1 cellular context compared by ENCODE assay signal in the genomic region with DNA sequence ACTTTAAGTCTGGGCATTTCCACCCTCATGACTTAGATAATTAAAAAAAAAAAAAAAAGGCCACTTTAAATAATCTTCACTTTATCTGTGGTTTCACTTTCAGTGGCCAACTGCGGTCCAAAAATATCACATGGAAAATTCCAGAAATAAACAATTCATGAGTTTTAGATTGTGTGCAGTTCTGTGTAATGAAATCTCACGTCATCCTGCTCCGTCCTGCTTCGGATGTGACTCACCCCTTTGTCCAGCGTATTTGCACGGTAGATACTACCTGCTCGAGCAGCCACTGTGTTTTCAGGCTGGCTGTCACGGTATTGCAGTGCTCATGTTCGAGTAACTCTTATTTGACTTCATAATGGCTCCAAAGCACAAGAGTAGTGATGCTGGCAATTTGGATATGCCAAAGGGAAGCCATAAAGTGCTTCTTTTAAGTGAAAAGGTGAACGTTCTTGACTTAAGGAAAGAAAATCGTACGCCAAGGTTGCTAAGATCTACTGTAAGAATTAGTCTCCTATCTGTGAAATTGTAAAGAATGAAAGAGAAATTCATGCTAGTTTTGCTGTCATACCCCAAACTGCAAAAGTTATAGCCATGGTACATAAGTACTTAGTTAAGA.
TF ChIP-seq lines count a peak whose summit lies in the region.

No MANE protein-coding gene starts in this region.

TF ChIP-seq in GM12878, 131 proteins besides CTCF, POLR2A, EP300 and RAD21 (continued from another document):
- TF ChIP-seq, protein P1, sequence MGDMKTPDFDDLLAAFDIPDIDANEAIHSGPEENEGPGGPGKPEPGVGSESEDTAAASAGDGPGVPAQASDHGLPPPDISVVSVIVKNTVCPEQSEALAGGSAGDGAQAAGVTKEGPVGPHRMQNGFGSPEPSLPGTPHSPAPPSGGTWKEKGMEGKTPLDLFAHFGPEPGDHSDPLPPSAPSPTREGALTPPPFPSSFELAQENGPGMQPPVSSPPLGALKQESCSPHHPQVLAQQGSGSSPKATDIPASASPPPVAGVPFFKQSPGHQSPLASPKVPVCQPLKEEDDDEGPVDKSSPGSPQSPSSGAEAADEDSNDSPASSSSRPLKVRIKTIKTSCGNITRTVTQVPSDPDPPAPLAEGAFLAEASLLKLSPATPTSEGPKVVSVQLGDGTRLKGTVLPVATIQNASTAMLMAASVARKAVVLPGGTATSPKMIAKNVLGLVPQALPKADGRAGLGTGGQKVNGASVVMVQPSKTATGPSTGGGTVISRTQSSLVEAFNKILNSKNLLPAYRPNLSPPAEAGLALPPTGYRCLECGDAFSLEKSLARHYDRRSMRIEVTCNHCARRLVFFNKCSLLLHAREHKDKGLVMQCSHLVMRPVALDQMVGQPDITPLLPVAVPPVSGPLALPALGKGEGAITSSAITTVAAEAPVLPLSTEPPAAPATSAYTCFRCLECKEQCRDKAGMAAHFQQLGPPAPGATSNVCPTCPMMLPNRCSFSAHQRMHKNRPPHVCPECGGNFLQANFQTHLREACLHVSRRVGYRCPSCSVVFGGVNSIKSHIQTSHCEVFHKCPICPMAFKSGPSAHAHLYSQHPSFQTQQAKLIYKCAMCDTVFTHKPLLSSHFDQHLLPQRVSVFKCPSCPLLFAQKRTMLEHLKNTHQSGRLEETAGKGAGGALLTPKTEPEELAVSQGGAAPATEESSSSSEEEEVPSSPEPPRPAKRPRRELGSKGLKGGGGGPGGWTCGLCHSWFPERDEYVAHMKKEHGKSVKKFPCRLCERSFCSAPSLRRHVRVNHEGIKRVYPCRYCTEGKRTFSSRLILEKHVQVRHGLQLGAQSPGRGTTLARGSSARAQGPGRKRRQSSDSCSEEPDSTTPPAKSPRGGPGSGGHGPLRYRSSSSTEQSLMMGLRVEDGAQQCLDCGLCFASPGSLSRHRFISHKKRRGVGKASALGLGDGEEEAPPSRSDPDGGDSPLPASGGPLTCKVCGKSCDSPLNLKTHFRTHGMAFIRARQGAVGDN (IDR thresholded peaks at IDR 0.05), result no peak
- no peak for TF ChIP-seq TAF1 (IDR thresholded peaks at IDR 0.05; ENCODE audit: borderline replicate concordance, low read depth, low read length)
- no peak for TF ChIP-seq USF2 (IDR thresholded peaks at IDR 0.05; ENCODE audit: borderline replicate concordance, low read depth, low read length)
- TF ChIP-seq IRF4 (IDR thresholded peaks at IDR 0.05; ENCODE audit: low read depth, low read length), result 0 out of 2 replicates have a peak, but pooled peaks have one; percentile 29
- TF ChIP-seq KLF5 (IDR thresholded peaks at IDR 0.05; ENCODE audit: partially characterized antibody), result no peak
- TF ChIP-seq POU2F2 (IDR thresholded peaks at IDR 0.05; ENCODE audit: borderline replicate concordance, low read depth, low read length), result peak; percentile 52; the same call in 2 of the 3 replicates
- peak; percentile 24 to 36; a peak in 1 of 4 replicates for TF ChIP-seq BHLHE40 (IDR thresholded peaks at IDR 0.05; ENCODE audit: borderline replicate concordance in 1 of 2, low read depth in 2 of 2, low read length in 1 of 2)
- no peak for TF ChIP-seq CHD4 (IDR thresholded peaks at IDR 0.05)
- TF ChIP-seq, protein P2, sequence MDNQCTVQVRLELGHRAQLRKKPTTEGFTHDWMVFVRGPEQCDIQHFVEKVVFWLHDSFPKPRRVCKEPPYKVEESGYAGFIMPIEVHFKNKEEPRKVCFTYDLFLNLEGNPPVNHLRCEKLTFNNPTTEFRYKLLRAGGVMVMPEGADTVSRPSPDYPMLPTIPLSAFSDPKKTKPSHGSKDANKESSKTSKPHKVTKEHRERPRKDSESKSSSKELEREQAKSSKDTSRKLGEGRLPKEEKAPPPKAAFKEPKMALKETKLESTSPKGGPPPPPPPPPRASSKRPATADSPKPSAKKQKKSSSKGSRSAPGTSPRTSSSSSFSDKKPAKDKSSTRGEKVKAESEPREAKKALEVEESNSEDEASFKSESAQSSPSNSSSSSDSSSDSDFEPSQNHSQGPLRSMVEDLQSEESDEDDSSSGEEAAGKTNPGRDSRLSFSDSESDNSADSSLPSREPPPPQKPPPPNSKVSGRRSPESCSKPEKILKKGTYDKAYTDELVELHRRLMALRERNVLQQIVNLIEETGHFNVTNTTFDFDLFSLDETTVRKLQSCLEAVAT (IDR thresholded peaks at IDR 0.05), result 0 out of 2 replicates have a peak, but pooled peaks have one; percentile 21
- TF ChIP-seq IKZF1 (conservative IDR thresholded peaks at IDR 0.05), result peak; percentile 64
- TF ChIP-seq ZBED1 (IDR thresholded peaks at IDR 0.05; ENCODE audit: borderline replicate concordance), result peak; percentile 93
- TF ChIP-seq, protein P3, sequence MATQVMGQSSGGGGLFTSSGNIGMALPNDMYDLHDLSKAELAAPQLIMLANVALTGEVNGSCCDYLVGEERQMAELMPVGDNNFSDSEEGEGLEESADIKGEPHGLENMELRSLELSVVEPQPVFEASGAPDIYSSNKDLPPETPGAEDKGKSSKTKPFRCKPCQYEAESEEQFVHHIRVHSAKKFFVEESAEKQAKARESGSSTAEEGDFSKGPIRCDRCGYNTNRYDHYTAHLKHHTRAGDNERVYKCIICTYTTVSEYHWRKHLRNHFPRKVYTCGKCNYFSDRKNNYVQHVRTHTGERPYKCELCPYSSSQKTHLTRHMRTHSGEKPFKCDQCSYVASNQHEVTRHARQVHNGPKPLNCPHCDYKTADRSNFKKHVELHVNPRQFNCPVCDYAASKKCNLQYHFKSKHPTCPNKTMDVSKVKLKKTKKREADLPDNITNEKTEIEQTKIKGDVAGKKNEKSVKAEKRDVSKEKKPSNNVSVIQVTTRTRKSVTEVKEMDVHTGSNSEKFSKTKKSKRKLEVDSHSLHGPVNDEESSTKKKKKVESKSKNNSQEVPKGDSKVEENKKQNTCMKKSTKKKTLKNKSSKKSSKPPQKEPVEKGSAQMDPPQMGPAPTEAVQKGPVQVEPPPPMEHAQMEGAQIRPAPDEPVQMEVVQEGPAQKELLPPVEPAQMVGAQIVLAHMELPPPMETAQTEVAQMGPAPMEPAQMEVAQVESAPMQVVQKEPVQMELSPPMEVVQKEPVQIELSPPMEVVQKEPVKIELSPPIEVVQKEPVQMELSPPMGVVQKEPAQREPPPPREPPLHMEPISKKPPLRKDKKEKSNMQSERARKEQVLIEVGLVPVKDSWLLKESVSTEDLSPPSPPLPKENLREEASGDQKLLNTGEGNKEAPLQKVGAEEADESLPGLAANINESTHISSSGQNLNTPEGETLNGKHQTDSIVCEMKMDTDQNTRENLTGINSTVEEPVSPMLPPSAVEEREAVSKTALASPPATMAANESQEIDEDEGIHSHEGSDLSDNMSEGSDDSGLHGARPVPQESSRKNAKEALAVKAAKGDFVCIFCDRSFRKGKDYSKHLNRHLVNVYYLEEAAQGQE (IDR thresholded peaks at IDR 0.05; ENCODE audit: low read depth, low read length), result peak; percentile 28; the same call in 1 of the 2 replicates
- peak; percentile 79 for TF ChIP-seq EED (IDR thresholded peaks at IDR 0.05; ENCODE audit: low read depth)
- TF ChIP-seq, protein P4, sequence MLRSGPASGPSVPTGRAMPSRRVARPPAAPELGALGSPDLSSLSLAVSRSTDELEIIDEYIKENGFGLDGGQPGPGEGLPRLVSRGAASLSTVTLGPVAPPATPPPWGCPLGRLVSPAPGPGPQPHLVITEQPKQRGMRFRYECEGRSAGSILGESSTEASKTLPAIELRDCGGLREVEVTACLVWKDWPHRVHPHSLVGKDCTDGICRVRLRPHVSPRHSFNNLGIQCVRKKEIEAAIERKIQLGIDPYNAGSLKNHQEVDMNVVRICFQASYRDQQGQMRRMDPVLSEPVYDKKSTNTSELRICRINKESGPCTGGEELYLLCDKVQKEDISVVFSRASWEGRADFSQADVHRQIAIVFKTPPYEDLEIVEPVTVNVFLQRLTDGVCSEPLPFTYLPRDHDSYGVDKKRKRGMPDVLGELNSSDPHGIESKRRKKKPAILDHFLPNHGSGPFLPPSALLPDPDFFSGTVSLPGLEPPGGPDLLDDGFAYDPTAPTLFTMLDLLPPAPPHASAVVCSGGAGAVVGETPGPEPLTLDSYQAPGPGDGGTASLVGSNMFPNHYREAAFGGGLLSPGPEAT (IDR thresholded peaks at IDR 0.05; ENCODE audit: low read depth), result peak; percentile 68; the same call in 1 of the 2 replicates
- peak; percentile 76 for TF ChIP-seq BCL3 (IDR thresholded peaks at IDR 0.05; ENCODE audit: borderline replicate concordance, insufficient read depth, low read depth, low read length, poor library complexity, severe bottlenecking)
- peak; percentile 76 for TF ChIP-seq MTA2 (IDR thresholded peaks at IDR 0.05; ENCODE audit: low read depth)
- peak; percentile 61; the same call in 1 of the 2 replicates for TF ChIP-seq DPF2 (IDR thresholded peaks at IDR 0.05)
- no peak for TF ChIP-seq TARDBP (IDR thresholded peaks at IDR 0.05; ENCODE audit: borderline replicate concordance)
